8 cellular contexts compared by ENCODE assay signal in the genomic region with DNA sequence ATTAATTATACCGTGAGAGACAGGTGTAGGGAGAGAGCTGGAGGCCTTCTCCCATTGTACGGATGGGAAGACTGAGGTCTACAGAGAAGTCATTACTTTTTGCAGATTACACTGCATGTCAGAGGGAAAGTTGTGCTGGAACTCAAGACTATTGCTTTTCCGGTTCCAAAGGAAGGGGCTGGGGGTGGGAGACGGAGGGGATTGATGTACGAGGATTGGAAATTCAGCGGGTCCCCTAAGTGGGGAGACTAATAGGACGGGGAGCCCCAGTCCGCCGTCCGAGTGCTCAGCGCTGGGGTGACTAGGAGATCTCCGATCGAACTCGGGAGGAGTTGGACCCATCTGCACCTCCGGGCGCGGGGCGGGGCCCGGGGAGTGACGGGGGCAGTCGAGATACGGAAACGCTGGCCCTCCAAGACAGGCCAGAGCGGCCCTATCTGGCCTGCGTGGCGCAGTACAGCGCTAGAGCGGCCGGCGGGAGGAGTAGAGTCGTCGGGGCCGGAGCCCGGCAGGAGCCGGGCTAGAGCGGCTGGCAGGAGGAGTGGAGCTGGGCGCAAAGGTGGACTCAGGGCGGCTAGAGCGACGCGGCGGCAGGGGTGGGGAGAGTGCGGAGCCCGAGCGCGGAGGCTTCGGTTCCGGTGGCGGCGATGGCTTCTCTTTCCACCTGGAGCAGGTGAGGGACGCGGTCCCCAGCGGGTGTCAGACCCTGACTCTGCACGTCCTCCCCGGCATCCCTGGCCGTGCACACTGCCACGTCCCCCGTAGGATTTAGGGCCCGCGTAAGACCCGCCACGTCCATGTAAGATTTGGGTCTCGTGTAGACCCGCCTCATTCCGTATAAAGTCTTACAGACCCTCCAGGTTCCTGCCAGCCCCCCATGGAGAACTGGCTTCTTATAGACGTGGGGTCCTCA. TPM values are rescaled to one million over a fixed set of nuclear protein-coding genes. Genes with fewer than 3 reads are reported as not detected.
A peak's percentile ranks its signal among the peaks of the same experiment; 100 is the strongest.
DNase-seq lines count a peak whose midpoint lies in the region; TF ChIP-seq lines count a peak whose summit lies in the region.

No MANE protein-coding gene starts in this region.

- H2AFZ ChIP-seq in neural progenitor cell (replicated peaks): peak overlapping the region; percentile 96

- no peaks in the 10 kb centered on the region for H3K9me3 Mint-ChIP-seq in neural progenitor cell

- peaks cover 22% of the 10 kb centered on the region for H3F3A ChIP-seq in neural progenitor cell (ENCODE audit: low read depth)

- H3K27ac Mint-ChIP-seq in neural progenitor cell: no peak overlapping the region

- peaks cover 9% of the 10 kb centered on the region for H3K79me2 ChIP-seq in neural progenitor cell (ENCODE audit: low read depth)

- H3K36me3 ChIP-seq in H7 (replicated peaks; ENCODE audit: control insufficient read depth, insufficient read depth, low read length): peaks cover 1% of the 10 kb centered on the region
- H3K36me3 ChIP-seq in neural progenitor cell: no peaks in the 10 kb centered on the region
- peaks cover 0 to 2% of the 10 kb centered on the region in 2 donors for H3K36me3 ChIP-seq in stomach smooth muscle (ENCODE audit: control insufficient read depth in 2 of 2, insufficient read depth in 2 of 2, low read length in 2 of 2)

- no peaks in the 10 kb centered on the region for H4K20me1 ChIP-seq in neural progenitor cell (ENCODE audit: low read depth)

- H3K36me3 Mint-ChIP-seq in neural progenitor cell: no peaks in the 10 kb centered on the region

- peak overlapping the region; percentile 88 for H3K4me3 ChIP-seq in H7 (ENCODE audit: insufficient read depth, low read depth, low read length)
- H3K4me3 ChIP-seq in foreskin fibroblast (ENCODE audit: low read depth in 1 of 2, low read length in 2 of 2): peak overlapping the region; percentile 75 to 99
- peak overlapping the region; percentile 92 for H3K4me3 ChIP-seq in neural progenitor cell
- peak overlapping the region; percentile 93 to 98 for H3K4me3 ChIP-seq in stomach smooth muscle (ENCODE audit: low read length in 2 of 2)

- peaks cover 6% of the 10 kb centered on the region for H3K4me1 ChIP-seq in neural progenitor cell
- peaks cover 22% of the 10 kb centered on the region for H3K4me1 ChIP-seq in stomach smooth muscle (ENCODE audit: control insufficient read depth, insufficient read depth, low read length)

- H3K27me3 ChIP-seq in H7 (ENCODE audit: control insufficient read depth, insufficient read depth, low read length) (peaks cover 2% of the 10 kb centered on the region; the same call in 1 of the 2 replicates), neural progenitor cell (peaks cover 44% of the 10 kb centered on the region), stomach smooth muscle (ENCODE audit: control insufficient read depth in 1 of 2, insufficient read depth in 2 of 2, low read length in 2 of 2) (no peaks in the 10 kb centered on the region)

- TF ChIP-seq CTCF in foreskin fibroblast (IDR thresholded peaks at IDR 0.05; ENCODE audit: low read depth, low read length): peak; percentile 6
- TF ChIP-seq CTCF in neural progenitor cell (IDR thresholded peaks at IDR 0.05): no peak

- H3K27ac ChIP-seq in neural progenitor cell (no peak overlapping the region), stomach smooth muscle (ENCODE audit: low read length) (peak overlapping the region; percentile 55)

- peak; percentile 98 for DNase-seq in G401 (ENCODE audit: low spot score)
- peak; percentile 99 for DNase-seq in H7
- peak; percentile 96 for DNase-seq in M059J (ENCODE audit: low read depth)
- peak; percentile 90 for DNase-seq in SHP77 treated with DMSO at 0.1 percent for 48 hours (lab: John Stamatoyannopoulos, UW)
- DNase-seq in activated gamma-delta T cell treated with Interleukin-2 at 50 U/mL for 16 hours: peak; percentile 92
- DNase-seq in foreskin fibroblast: peak; percentile 97 to 99
- peak; percentile 99 for DNase-seq in neural progenitor cell (ENCODE audit: low spot score)

- H3K4me2 ChIP-seq in neural progenitor cell: peak overlapping the region; percentile 97

- peaks cover 18% of the 10 kb centered on the region for H3K4me1 Mint-ChIP-seq in neural progenitor cell

- H3K9me3 ChIP-seq in neural progenitor cell (ENCODE audit: low read depth) (no peaks in the 10 kb centered on the region), stomach smooth muscle (ENCODE audit: control insufficient read depth in 2 of 2, low read length in 2 of 2) (no peaks in the 10 kb centered on the region)

- H3K27me3 Mint-ChIP-seq in neural progenitor cell (ENCODE audit: insufficient read depth, low read depth): peaks cover 31% of the 10 kb centered on the region

- in situ Hi-C loops in G401 (cut with HindIII; ENCODE audit: low sequenced_read_pairs): no loop called here

- peak overlapping the region; percentile 94 for H3K4me3 Mint-ChIP-seq in neural progenitor cell

- H3K9ac ChIP-seq in neural progenitor cell (peak overlapping the region; percentile 76), stomach smooth muscle (ENCODE audit: low read length in 2 of 2) (peak overlapping the region; percentile 80 to 86)

RNA-seq across cellular contexts. Expression of gene ARHGEF1, which starts 1.1 kb away (rescaled TPM):
- 33.0 and 43.6 TPM in 2 replicates for total RNA-seq in G401 (2014; rRNA removed; shearing (Covaris generic))
- total RNA-seq in H7 (2014; rRNA removed; shearing (Covaris generic)): 34.3 and 40.7 TPM in 2 replicates
- 41.7 and 43.9 TPM in 2 replicates for total RNA-seq in M059J (2014; rRNA removed; shearing (Covaris generic))
- total RNA-seq in neural progenitor cell (ENCODE audit: low replicate concordance): 10.9 and 25.2 TPM in 2 replicates

RNA-seq across cellular contexts. Expression of gene CD79A, which starts 7.0 kb away (rescaled TPM):
- total RNA-seq in G401 (2014; rRNA removed; shearing (Covaris generic)): 1.0 and 1.4 TPM in 2 replicates
- 0.55 TPM in 1 of 2 replicates, not detected in the other for total RNA-seq in H7 (2014; rRNA removed; shearing (Covaris generic))
- 0.12 TPM in 1 of 2 replicates, not detected in the other for total RNA-seq in M059J (2014; rRNA removed; shearing (Covaris generic))
- 0.11 and 0.25 TPM in 2 replicates for total RNA-seq in neural progenitor cell (ENCODE audit: low replicate concordance)

RNA-seq across cellular contexts. Expression of gene RPS19, which starts 24.0 kb away (rescaled TPM):
- 3,257 and 3,896 TPM in 2 replicates for total RNA-seq in G401 (2014; rRNA removed; shearing (Covaris generic))
- 2,022 and 3,019 TPM in 2 replicates for total RNA-seq in H7 (2014; rRNA removed; shearing (Covaris generic))
- 919 and 1,304 TPM in 2 replicates for total RNA-seq in M059J (2014; rRNA removed; shearing (Covaris generic))
- total RNA-seq in neural progenitor cell (ENCODE audit: low replicate concordance): 1,422 and 2,398 TPM in 2 replicates

RNA-seq across cellular contexts. Expression of gene DMRTC2, which starts 39.2 kb away (rescaled TPM):
- total RNA-seq in G401 (2014; rRNA removed; shearing (Covaris generic)): not detected in 2 replicates
- total RNA-seq in H7 (2014; rRNA removed; shearing (Covaris generic)): not detected in 2 replicates
- not detected in 2 replicates for total RNA-seq in M059J (2014; rRNA removed; shearing (Covaris generic))
- total RNA-seq in neural progenitor cell (ENCODE audit: low replicate concordance): not detected in 2 replicates

RNA-seq across cellular contexts. Expression of gene LYPD4, which starts 39.6 kb away (rescaled TPM):
- not detected in 2 replicates for total RNA-seq in G401 (2014; rRNA removed; shearing (Covaris generic))
- not detected in 2 replicates for total RNA-seq in H7 (2014; rRNA removed; shearing (Covaris generic))
- not detected in 2 replicates for total RNA-seq in M059J (2014; rRNA removed; shearing (Covaris generic))
- not detected in 2 replicates for total RNA-seq in neural progenitor cell (ENCODE audit: low replicate concordance)
